ENCODE assay signal across 18 cellular contexts in the genomic region with DNA sequence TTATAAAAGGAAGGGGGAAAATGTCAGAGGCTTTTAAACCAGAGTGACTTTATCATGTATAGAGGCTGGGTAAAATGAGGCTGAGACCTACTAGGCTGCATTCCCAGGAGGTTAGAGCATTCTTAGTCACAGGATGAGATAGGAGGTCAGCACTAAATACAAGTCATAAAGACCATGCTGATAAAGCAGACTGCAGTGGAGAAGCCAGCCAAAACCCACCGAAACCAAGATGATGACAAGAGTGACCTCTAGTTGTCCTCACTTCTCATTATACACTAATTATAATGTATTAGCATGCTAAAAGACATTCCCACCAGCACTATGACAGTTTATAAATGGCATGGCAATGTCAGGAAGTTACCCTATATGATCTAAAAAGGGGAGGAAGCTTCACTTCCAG.
"Had no signal": no experiment of that assay in that cellular context is flagged by ENCODE, and none has a peak within 500 bp of the region (broad histone marks: within the 10 kb centered on the region; RNA-seq: fewer than 3 reads in every experiment).

No MANE protein-coding gene starts in this region.

- H3K27me3 ChIP-seq: esophagus squamous epithelium, gastroesophageal sphincter, neutrophil, right atrium auricular region, stomach had no signal

- H3K4me1 ChIP-seq: esophagus squamous epithelium, gastroesophageal sphincter, right atrium auricular region, stomach had no signal

- H3K27ac ChIP-seq: coronary artery, esophagus squamous epithelium, gastroesophageal sphincter, neutrophil, right atrium auricular region, stomach had no signal

- H3K4me3 ChIP-seq: coronary artery, esophagus squamous epithelium, gastroesophageal sphincter, lung, right atrium auricular region, stomach had no signal

- DNase-seq: effector memory CD4-positive, alpha-beta T cell; esophagus squamous epithelium; foreskin fibroblast; immature natural killer cell; kidney; left colon; left ventricle myocardium superior; naive thymus-derived CD8-positive, alpha-beta T cell; small intestine; stimulated activated CD4-positive, alpha-beta T cell treated with anti-CD3 and anti-CD28 coated beads, Interleukin-12 subunit alpha, Interleukin-12 subunit beta, amount 100 ng/mL, for 4 hours; stimulated activated naive CD4-positive, alpha-beta T cell; stomach; substantia nigra had no signal

- ATAC-seq: gastroesophageal sphincter; left colon; left ventricle myocardium superior; naive thymus-derived CD8-positive, alpha-beta T cell had no signal

- H3K36me3 ChIP-seq: esophagus squamous epithelium, gastroesophageal sphincter, neutrophil, right atrium auricular region, stomach had no signal

- H3K9me3 ChIP-seq: esophagus squamous epithelium, gastroesophageal sphincter, neutrophil, right atrium auricular region, stomach had no signal
